In the genomic region with DNA sequence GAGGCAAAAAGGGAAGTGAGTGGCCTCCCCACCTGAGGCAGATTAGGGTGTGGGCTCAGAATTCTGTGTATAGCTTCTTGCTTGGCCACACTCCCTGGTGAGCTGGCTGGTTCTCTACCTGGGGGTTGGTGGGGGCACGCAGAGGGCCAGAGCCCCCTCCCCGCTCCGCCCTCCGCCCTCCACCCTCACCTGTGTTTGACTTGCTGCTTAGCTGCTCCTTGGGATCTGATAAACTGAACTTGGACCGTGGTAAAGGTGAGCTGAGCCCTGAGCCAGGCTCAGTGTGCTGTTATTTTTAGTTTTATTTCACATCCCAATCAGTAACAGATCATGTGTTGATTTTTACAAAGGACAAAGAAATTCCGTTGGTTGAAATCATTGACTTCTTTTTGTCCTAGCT, we compare ENCODE assay signal across 1 cellular context.
TF ChIP-seq lines count a peak whose summit lies in the region.

No MANE protein-coding gene starts in this region.

TF ChIP-seq in HepG2, 621 proteins besides CTCF, POLR2A, EP300 and RAD21:
- no peak for TF ChIP-seq ZBTB3 (CRISPR knock-in tag; IDR thresholded peaks at IDR 0.05; ENCODE audit: borderline replicate concordance, low read depth)
- TF ChIP-seq, protein P1, sequence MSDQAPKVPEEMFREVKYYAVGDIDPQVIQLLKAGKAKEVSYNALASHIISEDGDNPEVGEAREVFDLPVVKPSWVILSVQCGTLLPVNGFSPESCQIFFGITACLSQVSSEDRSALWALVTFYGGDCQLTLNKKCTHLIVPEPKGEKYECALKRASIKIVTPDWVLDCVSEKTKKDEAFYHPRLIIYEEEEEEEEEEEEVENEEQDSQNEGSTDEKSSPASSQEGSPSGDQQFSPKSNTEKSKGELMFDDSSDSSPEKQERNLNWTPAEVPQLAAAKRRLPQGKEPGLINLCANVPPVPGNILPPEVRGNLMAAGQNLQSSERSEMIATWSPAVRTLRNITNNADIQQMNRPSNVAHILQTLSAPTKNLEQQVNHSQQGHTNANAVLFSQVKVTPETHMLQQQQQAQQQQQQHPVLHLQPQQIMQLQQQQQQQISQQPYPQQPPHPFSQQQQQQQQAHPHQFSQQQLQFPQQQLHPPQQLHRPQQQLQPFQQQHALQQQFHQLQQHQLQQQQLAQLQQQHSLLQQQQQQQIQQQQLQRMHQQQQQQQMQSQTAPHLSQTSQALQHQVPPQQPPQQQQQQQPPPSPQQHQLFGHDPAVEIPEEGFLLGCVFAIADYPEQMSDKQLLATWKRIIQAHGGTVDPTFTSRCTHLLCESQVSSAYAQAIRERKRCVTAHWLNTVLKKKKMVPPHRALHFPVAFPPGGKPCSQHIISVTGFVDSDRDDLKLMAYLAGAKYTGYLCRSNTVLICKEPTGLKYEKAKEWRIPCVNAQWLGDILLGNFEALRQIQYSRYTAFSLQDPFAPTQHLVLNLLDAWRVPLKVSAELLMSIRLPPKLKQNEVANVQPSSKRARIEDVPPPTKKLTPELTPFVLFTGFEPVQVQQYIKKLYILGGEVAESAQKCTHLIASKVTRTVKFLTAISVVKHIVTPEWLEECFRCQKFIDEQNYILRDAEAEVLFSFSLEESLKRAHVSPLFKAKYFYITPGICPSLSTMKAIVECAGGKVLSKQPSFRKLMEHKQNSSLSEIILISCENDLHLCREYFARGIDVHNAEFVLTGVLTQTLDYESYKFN (CRISPR knock-in tag; conservative IDR thresholded peaks at IDR 0.05): no peak; the same call in 1 of the 2 replicates
- TF ChIP-seq ZSCAN29 (CRISPR knock-in tag; conservative IDR thresholded peaks at IDR 0.05): no peak
- no peak for TF ChIP-seq MTA1 (CRISPR knock-in tag; IDR thresholded peaks at IDR 0.05; ENCODE audit: borderline replicate concordance)
- no peak for TF ChIP-seq ZNF337 (CRISPR knock-in tag; IDR thresholded peaks at IDR 0.05; ENCODE audit: borderline replicate concordance, low read depth)
- TF ChIP-seq ZNF615 (CRISPR knock-in tag; IDR thresholded peaks at IDR 0.05; ENCODE audit: borderline replicate concordance): no peak
- no peak for TF ChIP-seq ZNF788 (CRISPR knock-in tag; IDR thresholded peaks at IDR 0.05; ENCODE audit: borderline replicate concordance)
- no peak for TF ChIP-seq GLI4 (CRISPR knock-in tag; IDR thresholded peaks at IDR 0.05; ENCODE audit: borderline replicate concordance)
- TF ChIP-seq TOPORS (CRISPR knock-in tag; IDR thresholded peaks at IDR 0.05): no peak
- TF ChIP-seq, protein P2, sequence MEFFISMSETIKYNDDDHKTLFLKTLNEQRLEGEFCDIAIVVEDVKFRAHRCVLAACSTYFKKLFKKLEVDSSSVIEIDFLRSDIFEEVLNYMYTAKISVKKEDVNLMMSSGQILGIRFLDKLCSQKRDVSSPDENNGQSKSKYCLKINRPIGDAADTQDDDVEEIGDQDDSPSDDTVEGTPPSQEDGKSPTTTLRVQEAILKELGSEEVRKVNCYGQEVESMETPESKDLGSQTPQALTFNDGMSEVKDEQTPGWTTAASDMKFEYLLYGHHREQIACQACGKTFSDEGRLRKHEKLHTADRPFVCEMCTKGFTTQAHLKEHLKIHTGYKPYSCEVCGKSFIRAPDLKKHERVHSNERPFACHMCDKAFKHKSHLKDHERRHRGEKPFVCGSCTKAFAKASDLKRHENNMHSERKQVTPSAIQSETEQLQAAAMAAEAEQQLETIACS (CRISPR knock-in tag; IDR thresholded peaks at IDR 0.05): no peak
- TF ChIP-seq HNRNPK (IDR thresholded peaks at IDR 0.05; ENCODE audit: low read depth, low read length, poor library complexity, severe bottlenecking): no peak
- TF ChIP-seq RFX1 (IDR thresholded peaks at IDR 0.05): no peak
- no peak for TF ChIP-seq HMGA1 (CRISPR knock-in tag; conservative IDR thresholded peaks at IDR 0.05)
- no peak for TF ChIP-seq KLF12 (CRISPR knock-in tag; IDR thresholded peaks at IDR 0.05; ENCODE audit: borderline replicate concordance)
- TF ChIP-seq, protein P3, sequence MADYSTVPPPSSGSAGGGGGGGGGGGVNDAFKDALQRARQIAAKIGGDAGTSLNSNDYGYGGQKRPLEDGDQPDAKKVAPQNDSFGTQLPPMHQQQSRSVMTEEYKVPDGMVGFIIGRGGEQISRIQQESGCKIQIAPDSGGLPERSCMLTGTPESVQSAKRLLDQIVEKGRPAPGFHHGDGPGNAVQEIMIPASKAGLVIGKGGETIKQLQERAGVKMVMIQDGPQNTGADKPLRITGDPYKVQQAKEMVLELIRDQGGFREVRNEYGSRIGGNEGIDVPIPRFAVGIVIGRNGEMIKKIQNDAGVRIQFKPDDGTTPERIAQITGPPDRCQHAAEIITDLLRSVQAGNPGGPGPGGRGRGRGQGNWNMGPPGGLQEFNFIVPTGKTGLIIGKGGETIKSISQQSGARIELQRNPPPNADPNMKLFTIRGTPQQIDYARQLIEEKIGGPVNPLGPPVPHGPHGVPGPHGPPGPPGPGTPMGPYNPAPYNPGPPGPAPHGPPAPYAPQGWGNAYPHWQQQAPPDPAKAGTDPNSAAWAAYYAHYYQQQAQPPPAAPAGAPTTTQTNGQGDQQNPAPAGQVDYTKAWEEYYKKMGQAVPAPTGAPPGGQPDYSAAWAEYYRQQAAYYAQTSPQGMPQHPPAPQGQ (CRISPR knock-in tag; IDR thresholded peaks at IDR 0.05; ENCODE audit: borderline replicate concordance): no peak
